9 cellular contexts compared by ENCODE assay signal in genomic region chr4:103996059-103996458, GRCh38.
DNase-seq lines count a peak whose midpoint lies in the region; ATAC-seq and TF ChIP-seq lines count a peak whose summit lies in the region.
"Had no signal": no experiment of that assay in that cellular context is flagged by ENCODE, and none has a peak within 500 bp of the region (broad histone marks: within the 10 kb centered on the region; RNA-seq: fewer than 3 reads in every experiment).

No MANE protein-coding gene starts in this region.

- H3K4me3 ChIP-seq in SK-N-SH (ENCODE audit: low read depth in 2 of 2, low read length in 1 of 2) (no peak overlapping the region), iPS DF 6.9 (ENCODE audit: low read length) (no peak overlapping the region), Caco-2 (ENCODE audit: low read depth, low read length) (no peak overlapping the region)
- no peak overlapping the region for H3K4me3 ChIP-seq in CD8-positive, alpha-beta memory T cell (ENCODE audit: low read length)

- H3F3A ChIP-seq in SK-N-SH (replicated peaks; ENCODE audit: insufficient read depth), result no peaks in the 10 kb centered on the region

- 4% methylated on average over 2 of the region's 2 CpGs for WGBS in SK-N-SH (ENCODE audit: low lambda C conversion rate)
- no CpG with 5 or more reads among the region's 2 CpGs for WGBS in iPS DF 6.9 (ENCODE audit: insufficient coverage, insufficient read length)

- H3K4me2 ChIP-seq in SK-N-SH, result peak overlapping the region; percentile 47; the same call in 1 of the 2 replicates

- peak overlapping the region; percentile 69 for H2AFZ ChIP-seq in SK-N-SH (ENCODE audit: low read depth)

- BruUV-seq in Caco-2 (replicated peaks; lab: Mats Ljungman, UMichigan), result no TSS peak

- TF ChIP-seq RAD21 in SK-N-SH (IDR thresholded peaks at IDR 0.05; ENCODE audit: low read length), result peak; percentile 44

- peaks cover 16 to 20% (median 17%) of the 10 kb centered on the region in 5 donors for H3K9me3 Mint-ChIP-seq in CD8-positive, alpha-beta memory T cell
- H3K9me3 Mint-ChIP-seq in Caco-2 (ENCODE audit: unreplicated experiment), result peaks cover 27% of the 10 kb centered on the region

- DNase-seq in A172 (ENCODE audit: low spot score) (peak; percentile 54), HT-29 (ENCODE audit: low spot score) (peak; percentile 9), SK-N-SH (no peak), iPS DF 6.9 (ENCODE audit: low read depth, low spot score) (peak; percentile 9), ecto neural progenitor cell (ENCODE audit: low spot score) (no peak), Caco-2 (no peak)
- DNase-seq in CD8-positive, alpha-beta memory T cell, result no peak
- DNase-seq: activated B cell treated with CpG ODN at 0.5 μM for 24 hours had no signal

- TF ChIP-seq CTCF in SK-N-SH (IDR thresholded peaks at IDR 0.05) (peak; percentile 42), Caco-2 (IDR thresholded peaks at IDR 0.05; ENCODE audit: insufficient read depth in 1 of 2, low read depth in 1 of 2, low read length in 1 of 2, severe bottlenecking in 1 of 2, unreplicated experiment in 1 of 2) (no peak)

- no peaks in the 10 kb centered on the region for H3K4me1 Mint-ChIP-seq in CD8-positive, alpha-beta memory T cell
- no peaks in the 10 kb centered on the region for H3K4me1 Mint-ChIP-seq in Caco-2 (ENCODE audit: low read depth, unreplicated experiment)
- H3K4me1 Mint-ChIP-seq: activated B cell treated with CpG ODN at 0.5 μM for 24 hours had no signal

- H3K27me3 Mint-ChIP-seq in CD8-positive, alpha-beta memory T cell, result no peaks in the 10 kb centered on the region
- H3K27me3 Mint-ChIP-seq in Caco-2 (ENCODE audit: insufficient read depth, unreplicated experiment), result peaks cover 3% of the 10 kb centered on the region
- H3K27me3 Mint-ChIP-seq: activated B cell treated with CpG ODN at 0.5 μM for 24 hours had no signal

- H3K27ac Mint-ChIP-seq in CD8-positive, alpha-beta memory T cell, result no peak overlapping the region
- H3K27ac Mint-ChIP-seq in Caco-2 (ENCODE audit: unreplicated experiment), result no peak overlapping the region
- H3K27ac Mint-ChIP-seq: activated B cell treated with CpG ODN at 0.5 μM for 24 hours had no signal

- no peak overlapping the region for H3K9ac ChIP-seq in SK-N-SH

- no peak overlapping the region for H3K4me3 Mint-ChIP-seq in CD8-positive, alpha-beta memory T cell
- no peak overlapping the region for H3K4me3 Mint-ChIP-seq in Caco-2 (ENCODE audit: unreplicated experiment)
- H3K4me3 Mint-ChIP-seq: activated B cell treated with CpG ODN at 0.5 μM for 24 hours had no signal

- no peaks in the 10 kb centered on the region for H3K79me2 ChIP-seq in SK-N-SH (ENCODE audit: insufficient read depth)

- H3K4me1 ChIP-seq in SK-N-SH (ENCODE audit: control insufficient read depth in 1 of 2, insufficient read depth in 2 of 2, low read depth in 1 of 2, low read length in 1 of 2) (peaks cover 0 to 9% of the 10 kb centered on the region in 2 experiments; a peak in 1 of 4 replicates), iPS DF 6.9 (ENCODE audit: control insufficient read depth, insufficient read depth, low read length) (peaks cover 1% of the 10 kb centered on the region; the same call in 1 of the 2 replicates), Caco-2 (peaks cover 6% of the 10 kb centered on the region; the same call in 1 of the 2 replicates)
- H3K4me1 ChIP-seq in CD8-positive, alpha-beta memory T cell (ENCODE audit: insufficient read depth, low read length), result no peaks in the 10 kb centered on the region

- H3K27me3 ChIP-seq in SK-N-SH (ENCODE audit: insufficient read depth), result no peaks in the 10 kb centered on the region
- no peaks in the 10 kb centered on the region for H3K27me3 ChIP-seq in iPS DF 6.9 (ENCODE audit: control insufficient read depth, insufficient read depth, low read length)
- no peaks in the 10 kb centered on the region for H3K27me3 ChIP-seq in CD8-positive, alpha-beta memory T cell (ENCODE audit: insufficient read depth, low read length, poor library complexity, severe bottlenecking)
- no peaks in the 10 kb centered on the region for H3K27me3 ChIP-seq in Caco-2 (replicated peaks; ENCODE audit: control insufficient read depth, insufficient read depth, low read length)

- 0 out of 2 replicates have a peak, but pooled peaks cover 3% of the 10 kb centered on the region for H3K9me3 ChIP-seq in SK-N-SH
- H3K9me3 ChIP-seq in iPS DF 6.9 (ENCODE audit: control insufficient read depth, insufficient read depth, low read length), result no peaks in the 10 kb centered on the region
- H3K9me3 ChIP-seq in CD8-positive, alpha-beta memory T cell (ENCODE audit: low read length), result no peaks in the 10 kb centered on the region
- 0 out of 2 replicates have a peak, but pooled peaks cover 2% of the 10 kb centered on the region for H3K9me3 ChIP-seq in Caco-2

- intact Hi-C loops in Caco-2 (cut with micrococcal nuclease; ENCODE audit: unreplicated experiment), result no loop called here

- TF ChIP-seq EP300 in SK-N-SH (IDR thresholded peaks at IDR 0.05; ENCODE audit: borderline replicate concordance in 1 of 2, low read depth in 1 of 2, low read length in 1 of 2), result no peak

- H3K36me3 Mint-ChIP-seq in CD8-positive, alpha-beta memory T cell, result no peaks in the 10 kb centered on the region
- H3K36me3 Mint-ChIP-seq in Caco-2 (ENCODE audit: insufficient read depth, unreplicated experiment), result no peaks in the 10 kb centered on the region

- H3K36me3 ChIP-seq in SK-N-SH (replicated peaks in 1 of 2; ENCODE audit: control insufficient read depth in 1 of 2, insufficient read depth in 2 of 2, low read length in 1 of 2), result no peaks in the 10 kb centered on the region
- no peaks in the 10 kb centered on the region for H3K36me3 ChIP-seq in iPS DF 6.9 (ENCODE audit: control insufficient read depth, insufficient read depth, low read length)
- H3K36me3 ChIP-seq in CD8-positive, alpha-beta memory T cell (ENCODE audit: insufficient read depth, low read length), result no peaks in the 10 kb centered on the region
- no peaks in the 10 kb centered on the region for H3K36me3 ChIP-seq in Caco-2 (ENCODE audit: control insufficient read depth, insufficient read depth, low read length)

- H3K9me2 ChIP-seq in SK-N-SH, result no peaks in the 10 kb centered on the region

- no peaks in the 10 kb centered on the region for H4K20me1 ChIP-seq in SK-N-SH (ENCODE audit: insufficient read depth)

- peak overlapping the region in 1 of 2 experiments; percentile 46; a peak in 2 of 4 replicates for H3K27ac ChIP-seq in SK-N-SH (ENCODE audit: low read depth in 2 of 2, low read length in 1 of 2)
- H3K27ac ChIP-seq in iPS DF 6.9 (ENCODE audit: low read length), result no peak overlapping the region
- no peak overlapping the region for H3K27ac ChIP-seq in CD8-positive, alpha-beta memory T cell (ENCODE audit: low read depth, low read length)

- no peak for ATAC-seq in HG03045 (IDR thresholded peaks at IDR 0.05; ENCODE audit: unreplicated experiment)

- POLR2A ChIA-PET in SK-N-SH (lab: Yijun Ruan, JAX), result no interaction called here
- POLR2A ChIA-PET in CD8-positive, alpha-beta memory T cell (lab: Charles Lee), result no interaction called here
- POLR2A ChIA-PET in Caco-2 (lab: Charles Lee), result no interaction called here

- CTCF ChIA-PET in SK-N-SH (lab: Yijun Ruan, JAX), result no interaction called here
- CTCF ChIA-PET in CD8-positive, alpha-beta memory T cell (lab: Charles Lee), result no interaction called here
- CTCF ChIA-PET in Caco-2 (lab: Charles Lee), result interaction anchor here (0.7 kb wide), 1 partner anchor 1519 kb away, joined by 3 read pairs; no protein-coding TSS in a partner anchor

TF ChIP-seq in SK-N-SH, 30 proteins besides CTCF, POLR2A, EP300 and RAD21 (continues in another document):
- TF ChIP-seq FOXJ3 (CRISPR knock-in tag; IDR thresholded peaks at IDR 0.05) (no peak), TCF12 (IDR thresholded peaks at IDR 0.05) (no peak), NRF1 (IDR thresholded peaks at IDR 0.05; ENCODE audit: low read depth, low read length) (no peak), JUND (IDR thresholded peaks at IDR 0.05) (no peak), FOXM1 (IDR thresholded peaks at IDR 0.05; ENCODE audit: low read depth) (no peak), ELF1 (IDR thresholded peaks at IDR 0.05) (no peak), REST (IDR thresholded peaks at IDR 0.05; ENCODE audit: low read depth, low read length) (no peak), CHD2 (IDR thresholded peaks at IDR 0.05; ENCODE audit: low read length, partially characterized antibody) (no peak), PBX3 (IDR thresholded peaks at IDR 0.05) (no peak), SIN3A (IDR thresholded peaks at IDR 0.05; ENCODE audit: borderline replicate concordance, low read depth, low read length) (no peak)

Comparison
In these comparisons a context has a peak if more than half of its experiments do, and no peak if none do; other contexts are left out.
1. DNase-seq: peak in A172 (single experiment), HT-29 (single experiment) and iPS DF 6.9 (single experiment); none in SK-N-SH (single experiment), ecto neural progenitor cell (single experiment), CD8-positive, alpha-beta memory T cell (0 of 5) and Caco-2 (0 of 2).